Comparison of ENCODE assay signal across 1 cellular context in the genomic region with DNA sequence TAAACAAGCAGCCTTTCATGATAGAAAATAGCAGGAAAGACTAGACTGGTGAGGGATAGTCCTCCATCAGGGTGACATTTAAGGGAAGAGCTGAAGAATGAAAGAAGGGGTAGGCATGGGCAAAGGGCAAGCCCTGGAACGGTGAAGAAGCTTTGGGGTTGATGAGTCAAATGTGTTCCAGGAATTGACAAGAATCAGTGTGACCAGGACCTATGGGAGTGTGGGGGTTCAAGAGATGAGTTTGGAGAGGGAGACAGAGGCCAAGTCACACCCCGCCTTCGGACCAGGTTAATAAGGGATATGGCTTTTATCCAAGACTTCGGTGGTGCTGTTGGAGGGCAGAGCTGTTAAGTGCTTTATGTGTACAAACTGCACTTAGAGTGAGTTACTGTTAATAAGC.
TF ChIP-seq lines count a peak whose summit lies in the region.

No MANE protein-coding gene starts in this region.

TF ChIP-seq in GM12878, 131 proteins besides CTCF, POLR2A, EP300 and RAD21:
- TF ChIP-seq SKIL (IDR thresholded peaks at IDR 0.05; ENCODE audit: low read depth, poor library complexity, severe bottlenecking) (no peak), MEF2B (IDR thresholded peaks at IDR 0.05; ENCODE audit: partially characterized antibody, poor library complexity, severe bottlenecking) (no peak), HDAC6 (IDR thresholded peaks at IDR 0.05; ENCODE audit: unreplicated experiment) (no peak), GATAD2B (conservative IDR thresholded peaks at IDR 0.05; ENCODE audit: low read depth) (no peak), POU2F2 (IDR thresholded peaks at IDR 0.05; ENCODE audit: borderline replicate concordance, low read depth, low read length) (no peak)
